ENCODE assay signal across 1 cellular context in genomic region chr5:32482193-32482592, GRCh38.
TF ChIP-seq lines count a peak whose summit lies in the region.

No MANE protein-coding gene starts in this region.

TF ChIP-seq in HepG2, 621 proteins besides CTCF, POLR2A, EP300 and RAD21:
- TF ChIP-seq ZNF564 (CRISPR knock-in tag; IDR thresholded peaks at IDR 0.05): 0 out of 2 replicates have a peak, but pooled peaks have one; percentile 37
- TF ChIP-seq ZNF577 (CRISPR knock-in tag; IDR thresholded peaks at IDR 0.05; ENCODE audit: borderline replicate concordance, low read depth): no peak
- TF ChIP-seq, protein P1, sequence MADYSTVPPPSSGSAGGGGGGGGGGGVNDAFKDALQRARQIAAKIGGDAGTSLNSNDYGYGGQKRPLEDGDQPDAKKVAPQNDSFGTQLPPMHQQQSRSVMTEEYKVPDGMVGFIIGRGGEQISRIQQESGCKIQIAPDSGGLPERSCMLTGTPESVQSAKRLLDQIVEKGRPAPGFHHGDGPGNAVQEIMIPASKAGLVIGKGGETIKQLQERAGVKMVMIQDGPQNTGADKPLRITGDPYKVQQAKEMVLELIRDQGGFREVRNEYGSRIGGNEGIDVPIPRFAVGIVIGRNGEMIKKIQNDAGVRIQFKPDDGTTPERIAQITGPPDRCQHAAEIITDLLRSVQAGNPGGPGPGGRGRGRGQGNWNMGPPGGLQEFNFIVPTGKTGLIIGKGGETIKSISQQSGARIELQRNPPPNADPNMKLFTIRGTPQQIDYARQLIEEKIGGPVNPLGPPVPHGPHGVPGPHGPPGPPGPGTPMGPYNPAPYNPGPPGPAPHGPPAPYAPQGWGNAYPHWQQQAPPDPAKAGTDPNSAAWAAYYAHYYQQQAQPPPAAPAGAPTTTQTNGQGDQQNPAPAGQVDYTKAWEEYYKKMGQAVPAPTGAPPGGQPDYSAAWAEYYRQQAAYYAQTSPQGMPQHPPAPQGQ (CRISPR knock-in tag; IDR thresholded peaks at IDR 0.05; ENCODE audit: borderline replicate concordance): no peak
- no peak for TF ChIP-seq NCOA1 (CRISPR knock-in tag; IDR thresholded peaks at IDR 0.05)
- peak; percentile 71 for TF ChIP-seq HNF4A (CRISPR knock-in tag; IDR thresholded peaks at IDR 0.05)
- TF ChIP-seq POGZ (CRISPR knock-in tag; IDR thresholded peaks at IDR 0.05): no peak
- no peak for TF ChIP-seq ZNF549 (CRISPR knock-in tag; IDR thresholded peaks at IDR 0.05)
- TF ChIP-seq MYNN (CRISPR knock-in tag; IDR thresholded peaks at IDR 0.05; ENCODE audit: low read depth): no peak
- TF ChIP-seq ZNF24 (IDR thresholded peaks at IDR 0.05): no peak
- no peak for TF ChIP-seq MLX (CRISPR knock-in tag; IDR thresholded peaks at IDR 0.05)
- TF ChIP-seq PCBP2 (optimal IDR thresholded peaks at IDR 0.05; ENCODE audit: low read depth, low read length, poor library complexity, severe bottlenecking): no peak
- no peak for TF ChIP-seq ZSCAN5A (CRISPR knock-in tag; IDR thresholded peaks at IDR 0.05; ENCODE audit: borderline replicate concordance)
- TF ChIP-seq ISL2 (CRISPR knock-in tag; IDR thresholded peaks at IDR 0.05): no peak
- TF ChIP-seq KAT7 (CRISPR knock-in tag; IDR thresholded peaks at IDR 0.05; ENCODE audit: borderline replicate concordance): no peak
